ENCODE assay signal across 18 cellular contexts in the genomic region with DNA sequence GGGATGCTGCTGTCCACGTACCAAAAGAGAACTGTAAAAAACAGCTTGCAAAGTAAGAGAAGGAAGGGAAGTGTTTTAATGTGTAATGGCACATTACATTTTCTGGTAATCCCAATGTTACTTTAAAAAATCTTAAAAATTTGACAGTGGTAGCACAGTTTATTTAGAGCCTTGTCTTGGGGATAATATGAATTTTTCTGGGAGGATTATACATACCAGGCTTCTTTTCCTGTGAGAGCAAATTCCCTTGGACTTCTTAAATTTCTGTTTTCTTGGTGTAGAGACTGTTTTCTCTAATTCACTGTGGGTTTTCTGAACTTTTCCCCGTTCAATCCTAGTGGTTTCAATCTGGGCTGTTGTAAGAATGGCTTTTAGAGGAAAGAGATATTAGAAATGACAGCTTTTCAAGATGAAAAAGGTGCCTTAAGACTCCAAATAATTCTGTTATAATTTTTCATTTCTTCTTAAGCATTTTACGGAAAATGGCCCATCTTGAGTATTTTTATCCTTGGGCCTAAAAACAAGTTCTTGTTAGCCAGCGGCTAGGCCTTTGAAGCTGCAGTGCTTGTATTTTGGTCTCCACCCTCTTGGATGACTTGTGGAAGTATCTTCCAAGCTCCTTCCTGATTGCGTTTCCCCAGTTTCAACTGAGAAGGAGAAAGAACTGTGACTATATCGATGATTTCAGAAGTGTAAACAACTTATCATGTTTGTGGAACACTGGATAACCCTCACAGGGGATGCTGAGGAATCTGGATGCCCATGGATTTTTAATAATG.
"Had no signal": no experiment of that assay in that cellular context is flagged by ENCODE, and none has a peak within 500 bp of the region (broad histone marks: within the 10 kb centered on the region; RNA-seq: fewer than 3 reads in every experiment).

No MANE protein-coding gene starts in this region.

- H3K4me3 Mint-ChIP-seq: activated naive CD8-positive, alpha-beta T cell; activated T-cell treated with anti-CD3 and anti-CD28 coated beads, Interleukin-2, amount 50 U/mL, for 24 hours; nephron; stimulated activated naive B cell treated with anti-CD40 and anti-IgM and Interleukin-4, amounts not matched to agents 10 μg/mL and 1 μg/mL and 100 μg/mL, for 72 hours; type B pancreatic cell had no signal

- DNase-seq: activated CD4-positive, alpha-beta T cell treated with anti-CD3 and anti-CD28 coated beads for 1 hour; activated CD4-positive, alpha-beta T cell treated with anti-CD3 and anti-CD28 coated beads, Interleukin-2, amount 50 U/mL, for 1 hour; activated naive CD4-positive, alpha-beta T cell; activated T-cell treated with anti-CD3 and anti-CD28 coated beads, Interleukin-2, amount 50 U/mL, for 24 hours; hypothalamus; left ventricle myocardium superior; right lobe of liver; stimulated activated CD4-positive, alpha-beta T cell treated with anti-CD3 and anti-CD28 coated beads, Interleukin-2, amount 100 ng/mL, for 48 hours; stimulated activated CD8-positive, alpha-beta memory T cell treated with anti-CD3 and anti-CD28 coated beads, Interleukin-4, amount 100 ng/mL, for 48 hours; stimulated activated naive B cell treated with anti-CD40 and anti-IgM and Interleukin-4, amounts not matched to agents 10 μg/mL and 1 μg/mL and 100 μg/mL, for 72 hours; T-helper 1 cell; T-helper 9 cell had no signal

- H3K27me3 ChIP-seq: right lobe of liver had no signal

- H3K27ac Mint-ChIP-seq: activated naive CD8-positive, alpha-beta T cell; activated T-cell treated with anti-CD3 and anti-CD28 coated beads, Interleukin-2, amount 50 U/mL, for 24 hours; activated T-helper 2 cell treated with anti-CD3 and anti-CD28 coated beads, Interferon-gamma antibody, Interleukin-2, Interleukin-4, amounts not matched to agents 10 μg/mL and 5 μg/mL and 100 μg/mL, durations not matched to agents 14 hours and 24 hours and 36 hours; nephron; stimulated activated naive B cell treated with anti-CD40 and anti-IgM and Interleukin-4, amounts not matched to agents 10 μg/mL and 1 μg/mL and 100 μg/mL, for 72 hours; type B pancreatic cell had no signal

- H3K9me3 Mint-ChIP-seq: activated T-cell treated with anti-CD3 and anti-CD28 coated beads, Interleukin-2, amount 50 U/mL, for 24 hours; activated T-helper 2 cell treated with anti-CD3 and anti-CD28 coated beads, Interferon-gamma antibody, Interleukin-2, Interleukin-4, amounts not matched to agents 10 μg/mL and 5 μg/mL and 100 μg/mL, durations not matched to agents 14 hours and 24 hours and 36 hours; stimulated activated naive B cell treated with anti-CD40 and anti-IgM and Interleukin-4, amounts not matched to agents 10 μg/mL and 1 μg/mL and 100 μg/mL, for 72 hours; type B pancreatic cell had no signal

- H3K9me3 ChIP-seq: right lobe of liver, thoracic aorta had no signal

- H3K27me3 Mint-ChIP-seq: activated naive CD8-positive, alpha-beta T cell; activated T-cell treated with anti-CD3 and anti-CD28 coated beads, Interleukin-2, amount 50 U/mL, for 24 hours; stimulated activated naive B cell treated with anti-CD40 and anti-IgM and Interleukin-4, amounts not matched to agents 10 μg/mL and 1 μg/mL and 100 μg/mL, for 72 hours; type B pancreatic cell had no signal

- H3K36me3 Mint-ChIP-seq: stimulated activated naive B cell treated with anti-CD40 and anti-IgM and Interleukin-4, amounts not matched to agents 10 μg/mL and 1 μg/mL and 100 μg/mL, for 72 hours; type B pancreatic cell had no signal

- H3K36me3 ChIP-seq: right lobe of liver, thoracic aorta had no signal

- H3K4me3 ChIP-seq: coronary artery, right lobe of liver, thoracic aorta had no signal

- H3K4me1 Mint-ChIP-seq: stimulated activated naive B cell treated with anti-CD40 and anti-IgM and Interleukin-4, amounts not matched to agents 10 μg/mL and 1 μg/mL and 100 μg/mL, for 72 hours had no signal

- ATAC-seq: left ventricle myocardium superior; right lobe of liver; stimulated activated naive B cell treated with anti-CD40 and anti-IgM and Interleukin-4, amounts not matched to agents 10 μg/mL and 1 μg/mL and 100 μg/mL, for 72 hours had no signal

- H3K27ac ChIP-seq: right lobe of liver, thoracic aorta had no signal
